In genomic region chr18:59848002-59848401, GRCh38 we compare ENCODE assay signal across 14 cellular contexts. TPM values are rescaled to one million over a fixed set of nuclear protein-coding genes. Genes with fewer than 3 reads are reported as not detected.
A peak's percentile ranks its signal among the peaks of the same experiment; 100 is the strongest.
DNase-seq lines count a peak whose midpoint lies in the region; ATAC-seq and TF ChIP-seq lines count a peak whose summit lies in the region.
"Had no signal": no experiment of that assay in that cellular context is flagged by ENCODE, and none has a peak within 500 bp of the region (broad histone marks: within the 10 kb centered on the region; RNA-seq: fewer than 3 reads in every experiment).

No MANE protein-coding gene starts in this region.

- ATAC-seq in CD4-positive, CD25-positive, alpha-beta regulatory T cell (ENCODE audit: low read depth in 2 of 2) = no peak
- ATAC-seq in GM18858 (IDR thresholded peaks at IDR 0.05; ENCODE audit: unreplicated experiment) (peak; percentile 32), HG02970 (IDR thresholded peaks at IDR 0.05; ENCODE audit: low FRiP score, unreplicated experiment) (peak; percentile 20), PC-3 (no peak), omental fat pad (ENCODE audit: low FRiP score) (no peak)

- intact Hi-C loops in PC-3 (cut with micrococcal nuclease) = no loop called here

- CTCF ChIA-PET in PC-3 (lab: Charles Lee) = no interaction called here

- no peaks in the 10 kb centered on the region for H3K9me2 ChIP-seq in PC-3 (replicated peaks; ENCODE audit: low read length)

- H3F3A ChIP-seq in PC-3 (ENCODE audit: low read length, unreplicated experiment) = no peaks in the 10 kb centered on the region

- H4K20me1 ChIP-seq in PC-3 (ENCODE audit: low read length) = no peaks in the 10 kb centered on the region

- H3K9ac ChIP-seq in PC-3 (ENCODE audit: low read length) = no peak overlapping the region
- H3K9ac ChIP-seq: neural progenitor cell had no signal

- H3K27me3 ChIP-seq in CD4-positive, CD25-positive, alpha-beta regulatory T cell (ENCODE audit: control insufficient read depth, insufficient read depth, low read length) = no peaks in the 10 kb centered on the region
- no peaks in the 10 kb centered on the region for H3K27me3 ChIP-seq in PC-3 (ENCODE audit: low read length)
- H3K27me3 ChIP-seq: breast epithelium, neural progenitor cell had no signal

- POLR2A ChIA-PET in PC-3 (lab: Charles Lee; ENCODE audit: unreplicated experiment) = no interaction called here

- no peak overlapping the region for H2AFZ ChIP-seq in PC-3 (ENCODE audit: low read length)
- H2AFZ ChIP-seq: neural progenitor cell had no signal

- no peaks in the 10 kb centered on the region for H3K79me2 ChIP-seq in PC-3 (ENCODE audit: low read length)

- H3K4me2 ChIP-seq in PC-3 (ENCODE audit: low read length) = no peak overlapping the region
- H3K4me2 ChIP-seq: neural progenitor cell had no signal

- no peak overlapping the region for H3K4me3 ChIP-seq in CD4-positive, CD25-positive, alpha-beta regulatory T cell (ENCODE audit: low read depth, low read length)
- no peak overlapping the region for H3K4me3 ChIP-seq in PC-3 (ENCODE audit: low read length)
- H3K4me3 ChIP-seq: breast epithelium, neural progenitor cell had no signal

- no TSS peak for BruUV-seq in PC-3 (replicated peaks; lab: Mats Ljungman, UMichigan)

- no peak overlapping the region for H3K4me3 Mint-ChIP-seq in CD4-positive, CD25-positive, alpha-beta regulatory T cell
- H3K4me3 Mint-ChIP-seq: neural progenitor cell had no signal

- H3K27me3 Mint-ChIP-seq in CD4-positive, CD25-positive, alpha-beta regulatory T cell = no peaks in the 10 kb centered on the region
- H3K27me3 Mint-ChIP-seq: activated T-cell treated with anti-CD3 and anti-CD28 coated beads, Interleukin-2, amount 50 U/mL, for 24 hours had no signal

- TF ChIP-seq CTCF in PC-3 (conservative IDR thresholded peaks at IDR 0.05; ENCODE audit: low read depth, low read length) = no peak
- TF ChIP-seq CTCF in omental fat pad (IDR thresholded peaks at IDR 0.05) = no peak

- H3K36me3 ChIP-seq in CD4-positive, CD25-positive, alpha-beta regulatory T cell (ENCODE audit: control insufficient read depth, insufficient read depth, low read length) = no peaks in the 10 kb centered on the region
- H3K36me3 ChIP-seq in PC-3 (ENCODE audit: low read depth, low read length) = no peaks in the 10 kb centered on the region
- H3K36me3 ChIP-seq: breast epithelium, neural progenitor cell had no signal

- peak overlapping the region; percentile 14 to 90 (median 40) for H3K27ac Mint-ChIP-seq in CD4-positive, CD25-positive, alpha-beta regulatory T cell
- H3K27ac Mint-ChIP-seq: neural progenitor cell had no signal

- no peaks in the 10 kb centered on the region for H3K36me3 Mint-ChIP-seq in CD4-positive, CD25-positive, alpha-beta regulatory T cell
- H3K36me3 Mint-ChIP-seq: neural progenitor cell had no signal

- no peaks in the 10 kb centered on the region for H3K9me3 ChIP-seq in CD4-positive, CD25-positive, alpha-beta regulatory T cell (ENCODE audit: control insufficient read depth in 2 of 2, low read length in 2 of 2)
- no peaks in the 10 kb centered on the region for H3K9me3 ChIP-seq in PC-3 (ENCODE audit: low read length)
- H3K9me3 ChIP-seq: breast epithelium had no signal

- H3K4me1 ChIP-seq in CD4-positive, CD25-positive, alpha-beta regulatory T cell (ENCODE audit: control insufficient read depth, insufficient read depth, low read length, poor library complexity, severe bottlenecking) = peaks cover 4% of the 10 kb centered on the region
- H3K4me1 ChIP-seq in PC-3 (ENCODE audit: insufficient read depth, low read length) = peaks cover 26% of the 10 kb centered on the region
- H3K4me1 ChIP-seq: breast epithelium, neural progenitor cell had no signal

- peaks cover 0 to 16% (median 9%) of the 10 kb centered on the region in 4 donors for H3K4me1 Mint-ChIP-seq in CD4-positive, CD25-positive, alpha-beta regulatory T cell
- H3K4me1 Mint-ChIP-seq: neural progenitor cell had no signal

- no peak for DNase-seq in CD4-positive, CD25-positive, alpha-beta regulatory T cell
- peak; percentile 79 for DNase-seq in NCI-H748 (lab: John Stamatoyannopoulos, UW; ENCODE audit: unreplicated experiment)
- DNase-seq in PC-3 = no peak
- DNase-seq in omental fat pad (ENCODE audit: low spot score) = no peak
- DNase-seq in T-helper 9 cell = no peak
- DNase-seq in NCI-H82 (lab: John Stamatoyannopoulos, UW) = no peak
- DNase-seq: activated T-cell treated with anti-CD3 and anti-CD28 coated beads, Interleukin-2, amount 50 U/mL, for 24 hours; C1 segment of cervical spinal cord; stimulated activated CD4-positive, alpha-beta T cell treated with anti-CD3 and anti-CD28 coated beads, Interleukin-1b, Interleukin-23, amount 100 ng/mL, for 48 hours; substantia nigra had no signal

- H3K27ac ChIP-seq in CD4-positive, CD25-positive, alpha-beta regulatory T cell (ENCODE audit: insufficient read depth, low read length, poor library complexity, severe bottlenecking) = no peak overlapping the region
- no peak overlapping the region for H3K27ac ChIP-seq in PC-3 (ENCODE audit: low read length)
- H3K27ac ChIP-seq: breast epithelium, neural progenitor cell had no signal

- H3K9me3 Mint-ChIP-seq in CD4-positive, CD25-positive, alpha-beta regulatory T cell = no peaks in the 10 kb centered on the region
- H3K9me3 Mint-ChIP-seq: activated T-cell treated with anti-CD3 and anti-CD28 coated beads, Interleukin-2, amount 50 U/mL, for 24 hours; neural progenitor cell had no signal

RNA-seq across cellular contexts. Expression of gene PMAIP1, which starts 51.8 kb away (rescaled TPM):
- total RNA-seq in CD4-positive, CD25-positive, alpha-beta regulatory T cell = 326 TPM
- 10 to 100 TPM; 23.3 to 84.5 (median 52.6) TPM for polyA plus RNA-seq in CD4-positive, CD25-positive, alpha-beta regulatory T cell
- total RNA-seq in PC-3 (2014; rRNA removed) (39.2 and 41.5 TPM in 2 replicates), omental fat pad (1 to 10 TPM in 3 of 4 donors, not detected in 1; 1.3 to 5.4 (median 2.8) TPM)

Comparison
In these comparisons a context has a peak if more than half of its experiments do, and no peak if none do; other contexts are left out.
1. ATAC-seq: peak in GM18858 (single experiment) and HG02970 (single experiment); none in CD4-positive, CD25-positive, alpha-beta regulatory T cell (0 of 2), PC-3 (single experiment) and omental fat pad (single experiment).